In the genomic region with DNA sequence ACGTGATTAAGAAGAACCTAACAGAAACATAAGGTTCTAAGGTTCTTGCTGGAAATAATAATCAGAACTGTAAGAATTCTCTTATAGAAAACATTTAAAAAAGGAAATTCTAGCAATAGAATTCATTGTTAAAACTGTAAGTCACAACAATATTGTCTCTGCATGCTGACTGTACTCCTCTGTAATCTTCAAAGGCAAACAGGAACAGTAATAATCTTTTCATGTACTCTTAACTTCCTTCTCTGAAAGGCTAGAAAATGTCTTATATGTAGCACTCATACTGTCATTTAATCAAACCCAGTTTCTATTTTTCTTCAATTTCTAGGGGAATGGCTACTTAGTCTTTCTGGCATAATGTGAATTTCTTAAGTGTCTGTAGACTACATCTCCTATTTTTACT, we compare ENCODE assay signal across 4 cellular contexts.
DNase-seq lines count a peak whose midpoint lies in the region; ATAC-seq, FAIRE-seq and TF ChIP-seq lines count a peak whose summit lies in the region.
"Not testable (repeated sequence)": the region's sequence is repeated elsewhere in the genome, so short reads cannot be mapped to it uniquely, and the experiment has no call there.

No MANE protein-coding gene starts in this region.

- TF ChIP-seq CTCF in Loucy (conservative IDR thresholded peaks at IDR 0.05; ENCODE audit: low read length); pancreas (IDR thresholded peaks at IDR 0.05): not testable (repeated sequence)

- not testable (repeated sequence) for H3K4me2 ChIP-seq in Loucy (ENCODE audit: low read depth, low read length, poor library complexity, severe bottlenecking)

- H3K4me3 ChIP-seq in Loucy (ENCODE audit: low read length, poor library complexity, severe bottlenecking); pancreas: not testable (repeated sequence)

- H2AFZ ChIP-seq in Loucy (ENCODE audit: low read length), result peak overlapping the region; percentile 89

- not testable (repeated sequence) for H3K79me2 ChIP-seq in Loucy (ENCODE audit: insufficient read depth, low read length)

- H3K36me3 ChIP-seq in Loucy (ENCODE audit: insufficient read depth, low read length); pancreas: not testable (repeated sequence)

- H3K27ac ChIP-seq in pancreas, result not testable (repeated sequence)

- H3K9me3 ChIP-seq in Loucy (ENCODE audit: insufficient read depth, low read depth, low read length); pancreas: not testable (repeated sequence)

- peak in 2 of 4 donors; percentile 60 to 63 for ATAC-seq in pancreas

- intact Hi-C loops in pancreas (cut with DNase I), result not testable (repeated sequence)

- not testable (repeated sequence) for H3K9me2 ChIP-seq in Loucy (replicated peaks; ENCODE audit: low read depth, low read length)

- not testable (repeated sequence) for H3K9ac ChIP-seq in Loucy (ENCODE audit: low read depth, low read length, poor library complexity, severe bottlenecking)

- H3K27me3 ChIP-seq in Loucy (ENCODE audit: insufficient read depth, low read length, poor library complexity, severe bottlenecking); pancreas: not testable (repeated sequence)

- 100% methylated on average over 1 of the region's 1 CpG; no CpG with 5 or more reads in 1 of the 2 donors for WGBS in pancreas, 2 donors

- peak; percentile 75 for FAIRE-seq in RCC 7860 (lab: Jason Lieb, UNC)
- FAIRE-seq in pancreas (lab: Jason Lieb, UNC), result peak; percentile 41

- H4K20me1 ChIP-seq in Loucy (ENCODE audit: insufficient read depth, low read length, poor library complexity, severe bottlenecking), result not testable (repeated sequence)

- peak; percentile 23 for DNase-seq in OCI-M1 (lab: John Stamatoyannopoulos, UW)
- not testable (repeated sequence) for DNase-seq in RCC 7860 (ENCODE audit: low spot score); pancreas

- H3K4me1 ChIP-seq in Loucy (ENCODE audit: insufficient read depth, low read length, poor library complexity, severe bottlenecking); pancreas: not testable (repeated sequence)

- H3F3A ChIP-seq in Loucy (ENCODE audit: low read depth), result not testable (repeated sequence)
